In the genomic region with DNA sequence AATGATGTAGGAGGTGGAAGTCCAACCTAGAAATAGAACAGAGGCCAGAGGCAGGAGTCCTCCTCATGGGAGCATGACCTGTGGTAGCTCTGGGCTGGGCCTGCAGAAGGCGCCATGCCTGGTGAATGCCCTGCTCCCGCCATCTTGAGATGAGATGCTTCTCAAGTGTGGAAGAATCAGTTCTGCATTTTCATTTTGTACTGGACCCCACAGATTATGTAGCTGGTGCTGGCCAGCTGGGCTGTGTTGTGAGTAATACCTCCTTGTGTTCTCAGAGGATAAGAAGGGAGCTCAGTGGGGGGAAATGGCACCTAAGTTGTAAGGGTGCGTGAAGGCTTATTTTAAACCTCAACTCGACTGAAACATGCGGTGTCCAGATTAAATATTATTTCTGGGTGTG, we compare ENCODE assay signal across 1 cellular context.
TF ChIP-seq lines count a peak whose summit lies in the region.

No MANE protein-coding gene starts in this region.

TF ChIP-seq in IMR-90, 13 proteins besides CTCF, POLR2A, EP300 and RAD21:
- TF ChIP-seq MAZ (IDR thresholded peaks at IDR 0.05; ENCODE audit: borderline replicate concordance, low read depth, low read length) (no peak), BHLHE40 (IDR thresholded peaks at IDR 0.05; ENCODE audit: low read depth, low read length) (no peak), NFE2L2 (IDR thresholded peaks at IDR 0.05; ENCODE audit: low read depth, low read length) (no peak), MXI1 (IDR thresholded peaks at IDR 0.05; ENCODE audit: borderline replicate concordance, low read depth, low read length) (no peak), SMC3 (IDR thresholded peaks at IDR 0.05; ENCODE audit: low read depth, low read length) (no peak), MAFK (IDR thresholded peaks at IDR 0.05; ENCODE audit: low read depth, low read length) (no peak), RFX5 (IDR thresholded peaks at IDR 0.05; ENCODE audit: low read depth, low read length) (no peak), CEBPB (IDR thresholded peaks at IDR 0.05; ENCODE audit: low read depth, low read length) (no peak), CHD1 (IDR thresholded peaks at IDR 0.05; ENCODE audit: low read depth, low read length) (no peak)
- TF ChIP-seq, protein P1, sequence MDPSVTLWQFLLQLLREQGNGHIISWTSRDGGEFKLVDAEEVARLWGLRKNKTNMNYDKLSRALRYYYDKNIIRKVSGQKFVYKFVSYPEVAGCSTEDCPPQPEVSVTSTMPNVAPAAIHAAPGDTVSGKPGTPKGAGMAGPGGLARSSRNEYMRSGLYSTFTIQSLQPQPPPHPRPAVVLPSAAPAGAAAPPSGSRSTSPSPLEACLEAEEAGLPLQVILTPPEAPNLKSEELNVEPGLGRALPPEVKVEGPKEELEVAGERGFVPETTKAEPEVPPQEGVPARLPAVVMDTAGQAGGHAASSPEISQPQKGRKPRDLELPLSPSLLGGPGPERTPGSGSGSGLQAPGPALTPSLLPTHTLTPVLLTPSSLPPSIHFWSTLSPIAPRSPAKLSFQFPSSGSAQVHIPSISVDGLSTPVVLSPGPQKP (IDR thresholded peaks at IDR 0.05; ENCODE audit: borderline replicate concordance, low read depth, low read length), result no peak
- TF ChIP-seq, protein P2, sequence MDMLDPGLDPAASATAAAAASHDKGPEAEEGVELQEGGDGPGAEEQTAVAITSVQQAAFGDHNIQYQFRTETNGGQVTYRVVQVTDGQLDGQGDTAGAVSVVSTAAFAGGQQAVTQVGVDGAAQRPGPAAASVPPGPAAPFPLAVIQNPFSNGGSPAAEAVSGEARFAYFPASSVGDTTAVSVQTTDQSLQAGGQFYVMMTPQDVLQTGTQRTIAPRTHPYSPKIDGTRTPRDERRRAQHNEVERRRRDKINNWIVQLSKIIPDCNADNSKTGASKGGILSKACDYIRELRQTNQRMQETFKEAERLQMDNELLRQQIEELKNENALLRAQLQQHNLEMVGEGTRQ (IDR thresholded peaks at IDR 0.05; ENCODE audit: low read depth, low read length), result no peak
